Comparison of ENCODE assay signal across 1 cellular context in genomic region chr19:47422417-47423163, GRCh38.
TF ChIP-seq lines count a peak whose summit lies in the region.

No MANE protein-coding gene starts in this region.

TF ChIP-seq in SK-N-SH, 30 proteins besides CTCF, POLR2A, EP300 and RAD21 (continued from another document):
- TF ChIP-seq, protein P1, sequence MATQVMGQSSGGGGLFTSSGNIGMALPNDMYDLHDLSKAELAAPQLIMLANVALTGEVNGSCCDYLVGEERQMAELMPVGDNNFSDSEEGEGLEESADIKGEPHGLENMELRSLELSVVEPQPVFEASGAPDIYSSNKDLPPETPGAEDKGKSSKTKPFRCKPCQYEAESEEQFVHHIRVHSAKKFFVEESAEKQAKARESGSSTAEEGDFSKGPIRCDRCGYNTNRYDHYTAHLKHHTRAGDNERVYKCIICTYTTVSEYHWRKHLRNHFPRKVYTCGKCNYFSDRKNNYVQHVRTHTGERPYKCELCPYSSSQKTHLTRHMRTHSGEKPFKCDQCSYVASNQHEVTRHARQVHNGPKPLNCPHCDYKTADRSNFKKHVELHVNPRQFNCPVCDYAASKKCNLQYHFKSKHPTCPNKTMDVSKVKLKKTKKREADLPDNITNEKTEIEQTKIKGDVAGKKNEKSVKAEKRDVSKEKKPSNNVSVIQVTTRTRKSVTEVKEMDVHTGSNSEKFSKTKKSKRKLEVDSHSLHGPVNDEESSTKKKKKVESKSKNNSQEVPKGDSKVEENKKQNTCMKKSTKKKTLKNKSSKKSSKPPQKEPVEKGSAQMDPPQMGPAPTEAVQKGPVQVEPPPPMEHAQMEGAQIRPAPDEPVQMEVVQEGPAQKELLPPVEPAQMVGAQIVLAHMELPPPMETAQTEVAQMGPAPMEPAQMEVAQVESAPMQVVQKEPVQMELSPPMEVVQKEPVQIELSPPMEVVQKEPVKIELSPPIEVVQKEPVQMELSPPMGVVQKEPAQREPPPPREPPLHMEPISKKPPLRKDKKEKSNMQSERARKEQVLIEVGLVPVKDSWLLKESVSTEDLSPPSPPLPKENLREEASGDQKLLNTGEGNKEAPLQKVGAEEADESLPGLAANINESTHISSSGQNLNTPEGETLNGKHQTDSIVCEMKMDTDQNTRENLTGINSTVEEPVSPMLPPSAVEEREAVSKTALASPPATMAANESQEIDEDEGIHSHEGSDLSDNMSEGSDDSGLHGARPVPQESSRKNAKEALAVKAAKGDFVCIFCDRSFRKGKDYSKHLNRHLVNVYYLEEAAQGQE (IDR thresholded peaks at IDR 0.05; ENCODE audit: low read depth, low read length) = no peak
- no peak for TF ChIP-seq TCF12 (IDR thresholded peaks at IDR 0.05)
- TF ChIP-seq RXRA (IDR thresholded peaks at IDR 0.05; ENCODE audit: borderline replicate concordance, low read depth) = no peak
- no peak for TF ChIP-seq POLR2AphosphoS5 (IDR thresholded peaks at IDR 0.05; ENCODE audit: low read depth, low read length)
- no peak for TF ChIP-seq SIN3A (IDR thresholded peaks at IDR 0.05; ENCODE audit: borderline replicate concordance, low read depth, low read length)
- no peak for TF ChIP-seq TAF1 (IDR thresholded peaks at IDR 0.05; ENCODE audit: borderline replicate concordance, low read depth, low read length)
- TF ChIP-seq GABPA (IDR thresholded peaks at IDR 0.05; ENCODE audit: low read depth) = no peak
- no peak for TF ChIP-seq MXI1 (IDR thresholded peaks at IDR 0.05; ENCODE audit: low read depth, low read length)
- TF ChIP-seq NFIC (IDR thresholded peaks at IDR 0.05; ENCODE audit: borderline replicate concordance) = no peak
- TF ChIP-seq USF1 (IDR thresholded peaks at IDR 0.05; ENCODE audit: borderline replicate concordance, low read depth) = no peak
- TF ChIP-seq, protein P2, sequence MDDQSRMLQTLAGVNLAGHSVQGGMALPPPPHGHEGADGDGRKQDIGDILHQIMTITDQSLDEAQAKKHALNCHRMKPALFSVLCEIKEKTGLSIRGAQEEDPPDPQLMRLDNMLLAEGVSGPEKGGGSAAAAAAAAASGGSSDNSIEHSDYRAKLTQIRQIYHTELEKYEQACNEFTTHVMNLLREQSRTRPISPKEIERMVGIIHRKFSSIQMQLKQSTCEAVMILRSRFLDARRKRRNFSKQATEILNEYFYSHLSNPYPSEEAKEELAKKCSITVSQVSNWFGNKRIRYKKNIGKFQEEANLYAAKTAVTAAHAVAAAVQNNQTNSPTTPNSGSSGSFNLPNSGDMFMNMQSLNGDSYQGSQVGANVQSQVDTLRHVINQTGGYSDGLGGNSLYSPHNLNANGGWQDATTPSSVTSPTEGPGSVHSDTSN (IDR thresholded peaks at IDR 0.05) = no peak
- TF ChIP-seq CHD2 (IDR thresholded peaks at IDR 0.05; ENCODE audit: low read length, partially characterized antibody) = no peak
TF ChIP-seq in SK-N-SH: peak in this region for 0.
